10 cellular contexts compared by ENCODE assay signal in the genomic region with DNA sequence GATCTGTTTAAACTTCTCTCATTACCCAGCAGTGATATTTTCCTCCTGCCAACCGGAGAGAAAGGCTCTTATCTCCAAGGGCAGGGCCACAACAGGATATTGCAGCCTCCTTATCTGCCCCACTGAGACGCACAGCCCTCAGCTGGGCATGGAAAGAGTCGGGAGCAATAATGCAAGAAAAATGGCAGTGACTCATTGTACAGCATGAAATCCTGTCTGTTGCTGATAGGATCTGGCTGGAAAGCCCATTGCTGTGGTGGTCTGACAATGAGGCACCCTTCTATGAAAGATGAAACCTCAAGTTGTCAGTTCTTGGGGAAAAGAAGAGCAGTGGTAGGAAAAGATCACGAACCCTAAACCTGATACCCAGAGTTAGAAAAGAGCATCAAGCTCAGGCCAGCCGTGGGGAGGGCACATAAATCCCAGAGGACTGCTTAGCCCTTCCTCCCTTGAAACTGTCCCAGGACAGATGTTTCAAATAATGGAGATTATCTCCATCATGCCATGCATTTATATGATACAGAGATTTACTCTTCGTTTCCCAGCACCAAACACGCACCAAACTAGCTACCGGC. TPM values are rescaled to one million over a fixed set of nuclear protein-coding genes. Genes with fewer than 3 reads are reported as not detected.
A peak's percentile ranks its signal among the peaks of the same experiment; 100 is the strongest.
DNase-seq lines count a peak whose midpoint lies in the region; ATAC-seq and TF ChIP-seq lines count a peak whose summit lies in the region.
"Had no signal": no experiment of that assay in that cellular context is flagged by ENCODE, and none has a peak within 500 bp of the region (broad histone marks: within the 10 kb centered on the region; RNA-seq: fewer than 3 reads in every experiment).

No MANE protein-coding gene starts in this region.

- no peaks in the 10 kb centered on the region for H3K79me2 ChIP-seq in hepatocyte

- H3K4me1 ChIP-seq in hepatocyte (ENCODE audit: insufficient read depth): peaks cover 33% of the 10 kb centered on the region
- H3K4me1 ChIP-seq in uterus: peaks cover 4 to 7% of the 10 kb centered on the region in 2 donors
- H3K4me1 ChIP-seq in vagina: peaks cover 25% of the 10 kb centered on the region
- H3K4me1 ChIP-seq: thyroid gland had no signal

- ATAC-seq in Right ventricle myocardium superior (ENCODE audit: poor library complexity) (peak; percentile 57), GM19351 (IDR thresholded peaks at IDR 0.05; ENCODE audit: unreplicated experiment) (no peak)

- WGBS in hepatocyte (ENCODE audit: low lambda C conversion rate, missing lambda C conversion rate): 37% methylated on average over 8 of the region's 8 CpGs

- no peaks in the 10 kb centered on the region for H3K36me3 ChIP-seq in hepatocyte (replicated peaks; ENCODE audit: insufficient read depth, low read depth)
- H3K36me3 ChIP-seq in uterus: no peaks in the 10 kb centered on the region
- H3K36me3 ChIP-seq in vagina: no peaks in the 10 kb centered on the region
- H3K36me3 ChIP-seq: thyroid gland had no signal

- peak overlapping the region; percentile 60 for H3K4me2 ChIP-seq in hepatocyte

- TF ChIP-seq POLR2A in uterus (IDR thresholded peaks at IDR 0.05) (no peak), vagina (IDR thresholded peaks at IDR 0.05) (no peak)

- H3K9me2 ChIP-seq in hepatocyte (replicated peaks; ENCODE audit: insufficient read depth): no peaks in the 10 kb centered on the region

- H3K27ac ChIP-seq in hepatocyte (peak overlapping the region; percentile 90), uterus (peak overlapping the region; percentile 51 to 60), vagina (no peak overlapping the region)
- H3K27ac ChIP-seq: thyroid gland had no signal

- no peaks in the 10 kb centered on the region for H4K20me1 ChIP-seq in hepatocyte (ENCODE audit: insufficient read depth, poor library complexity, severe bottlenecking)

- H3K27me3 ChIP-seq in hepatocyte: no peaks in the 10 kb centered on the region
- no peaks in the 10 kb centered on the region for H3K27me3 ChIP-seq in uterus
- H3K27me3 ChIP-seq in vagina: no peaks in the 10 kb centered on the region
- H3K27me3 ChIP-seq: thyroid gland had no signal

- H2AFZ ChIP-seq in hepatocyte: no peak overlapping the region

- no peak for DNase-seq in Right ventricle myocardium superior
- no peak for DNase-seq in cardiac septum (ENCODE audit: low spot score)
- DNase-seq in amniotic stem cell (lab: John Stamatoyannopoulos, UW): peak; percentile 11
- DNase-seq in hepatocyte (ENCODE audit: low spot score): peak; percentile 68
- DNase-seq in uterus: no peak
- no peak for DNase-seq in vagina (ENCODE audit: extremely low spot score in 2 of 2)
- no peak for DNase-seq in AML-193 (lab: John Stamatoyannopoulos, UW)
- DNase-seq: activated naive CD4-positive, alpha-beta T cell treated with anti-CD3 and anti-CD28 coated beads, Interleukin-2, amount 10 ng/mL, durations not matched to agents 7 days and 5 days; thyroid gland had no signal

- H3K4me3 ChIP-seq in hepatocyte (no peak overlapping the region), uterus (no peak overlapping the region), vagina (no peak overlapping the region)
- H3K4me3 ChIP-seq: thyroid gland had no signal

- no peaks in the 10 kb centered on the region for H3K9me3 ChIP-seq in hepatocyte (ENCODE audit: low read depth)
- H3K9me3 ChIP-seq in uterus: no peaks in the 10 kb centered on the region
- H3K9me3 ChIP-seq in vagina: no peaks in the 10 kb centered on the region
- H3K9me3 ChIP-seq: thyroid gland had no signal

- TF ChIP-seq CTCF in hepatocyte (IDR thresholded peaks at IDR 0.05; ENCODE audit: poor library complexity) (no peak), uterus (IDR thresholded peaks at IDR 0.05) (no peak), vagina (IDR thresholded peaks at IDR 0.05) (no peak)

- intact Hi-C loops in Right ventricle myocardium superior (cut with DNase I): no loop called here
- intact Hi-C loops in cardiac septum (cut with DNase I): no loop called here
- intact Hi-C loops in uterus (cut with DNase I; ENCODE audit: low total_unique reads): no loop called here
- intact Hi-C loops in vagina (cut with DNase I): no loop called here

RNA-seq across cellular contexts. Expression of a gene that starts 47.0 kb away (rescaled TPM):
- 3.4 TPM for total RNA-seq in Right ventricle myocardium superior
- total RNA-seq in cardiac septum: 2.6 TPM
- 11.8 and 13.6 TPM in 2 replicates for total RNA-seq in hepatocyte
- polyA plus RNA-seq in hepatocyte: 2.7 and 4.3 TPM in 2 replicates
- 10 to 100 TPM; 14.2 to 48.2 (median 16.4) TPM for total RNA-seq in uterus
- 7.9 TPM for total RNA-seq in vagina

Comparison
In these comparisons a context has a peak if more than half of its experiments do, and no peak if none do; other contexts are left out.
1. DNase-seq: peak in amniotic stem cell (single experiment) and hepatocyte (single experiment); none in Right ventricle myocardium superior (single experiment), cardiac septum (single experiment), uterus (0 of 2), vagina (0 of 2) and AML-193 (0 of 2).